2 cellular contexts compared by ENCODE assay signal in genomic region chr12:70497508-70497907, GRCh38.
TF ChIP-seq lines count a peak whose summit lies in the region.

No MANE protein-coding gene starts in this region.

TF ChIP-seq in GM23338, 12 proteins besides CTCF, POLR2A, EP300 and RAD21:
- TF ChIP-seq ZNF462 (CRISPR knock-in tag; IDR thresholded peaks at IDR 0.05) (no peak), STAT1 (IDR thresholded peaks at IDR 0.05; ENCODE audit: unreplicated experiment) (no peak), JUNB (IDR thresholded peaks at IDR 0.05; ENCODE audit: unreplicated experiment) (no peak), ZNF114 (CRISPR knock-in tag; IDR thresholded peaks at IDR 0.05) (no peak), REST (IDR thresholded peaks at IDR 0.05; ENCODE audit: unreplicated experiment) (no peak), CREB1 (CRISPR knock-in tag; IDR thresholded peaks at IDR 0.05; ENCODE audit: low read depth) (no peak), ZNF331 (CRISPR knock-in tag; IDR thresholded peaks at IDR 0.05; ENCODE audit: low read depth) (no peak), NANOG (IDR thresholded peaks at IDR 0.05; ENCODE audit: borderline replicate concordance) (no peak), POLR2AphosphoS5 (IDR thresholded peaks at IDR 0.05; ENCODE audit: low read depth) (no peak), EZH2 (IDR thresholded peaks at IDR 0.05; ENCODE audit: low read depth, unreplicated experiment) (no peak), EZH2phosphoT487 (IDR thresholded peaks at IDR 0.05; ENCODE audit: unreplicated experiment) (no peak)
- TF ChIP-seq, protein P1, sequence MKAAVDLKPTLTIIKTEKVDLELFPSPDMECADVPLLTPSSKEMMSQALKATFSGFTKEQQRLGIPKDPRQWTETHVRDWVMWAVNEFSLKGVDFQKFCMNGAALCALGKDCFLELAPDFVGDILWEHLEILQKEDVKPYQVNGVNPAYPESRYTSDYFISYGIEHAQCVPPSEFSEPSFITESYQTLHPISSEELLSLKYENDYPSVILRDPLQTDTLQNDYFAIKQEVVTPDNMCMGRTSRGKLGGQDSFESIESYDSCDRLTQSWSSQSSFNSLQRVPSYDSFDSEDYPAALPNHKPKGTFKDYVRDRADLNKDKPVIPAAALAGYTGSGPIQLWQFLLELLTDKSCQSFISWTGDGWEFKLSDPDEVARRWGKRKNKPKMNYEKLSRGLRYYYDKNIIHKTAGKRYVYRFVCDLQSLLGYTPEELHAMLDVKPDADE (IDR thresholded peaks at IDR 0.05): no peak
TF ChIP-seq in GM23338: peak in this region for 0.

TF ChIP-seq in HEK293, 187 proteins besides CTCF, POLR2A, EP300 and RAD21 (continued from another document):
- TF ChIP-seq ZNF354C (tag by site-specific recombination; IDR thresholded peaks at IDR 0.05; ENCODE audit: borderline replicate concordance, low read depth) (no peak), SETDB1 (IDR thresholded peaks at IDR 0.05; ENCODE audit: insufficient read length, low read length) (peak; percentile 61), ZNF654 (tag by site-specific recombination; IDR thresholded peaks at IDR 0.05; ENCODE audit: low read depth) (no peak), RBAK (tag by site-specific recombination; IDR thresholded peaks at IDR 0.05) (no peak), YY1 (tag by site-specific recombination; IDR thresholded peaks at IDR 0.05) (no peak)
- TF ChIP-seq, protein P2, sequence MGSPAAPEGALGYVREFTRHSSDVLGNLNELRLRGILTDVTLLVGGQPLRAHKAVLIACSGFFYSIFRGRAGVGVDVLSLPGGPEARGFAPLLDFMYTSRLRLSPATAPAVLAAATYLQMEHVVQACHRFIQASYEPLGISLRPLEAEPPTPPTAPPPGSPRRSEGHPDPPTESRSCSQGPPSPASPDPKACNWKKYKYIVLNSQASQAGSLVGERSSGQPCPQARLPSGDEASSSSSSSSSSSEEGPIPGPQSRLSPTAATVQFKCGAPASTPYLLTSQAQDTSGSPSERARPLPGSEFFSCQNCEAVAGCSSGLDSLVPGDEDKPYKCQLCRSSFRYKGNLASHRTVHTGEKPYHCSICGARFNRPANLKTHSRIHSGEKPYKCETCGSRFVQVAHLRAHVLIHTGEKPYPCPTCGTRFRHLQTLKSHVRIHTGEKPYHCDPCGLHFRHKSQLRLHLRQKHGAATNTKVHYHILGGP (tag by site-specific recombination; IDR thresholded peaks at IDR 0.05): no peak
TF ChIP-seq in HEK293: peak in this region for 1.
